ENCODE assay signal across 9 cellular contexts in the genomic region with DNA sequence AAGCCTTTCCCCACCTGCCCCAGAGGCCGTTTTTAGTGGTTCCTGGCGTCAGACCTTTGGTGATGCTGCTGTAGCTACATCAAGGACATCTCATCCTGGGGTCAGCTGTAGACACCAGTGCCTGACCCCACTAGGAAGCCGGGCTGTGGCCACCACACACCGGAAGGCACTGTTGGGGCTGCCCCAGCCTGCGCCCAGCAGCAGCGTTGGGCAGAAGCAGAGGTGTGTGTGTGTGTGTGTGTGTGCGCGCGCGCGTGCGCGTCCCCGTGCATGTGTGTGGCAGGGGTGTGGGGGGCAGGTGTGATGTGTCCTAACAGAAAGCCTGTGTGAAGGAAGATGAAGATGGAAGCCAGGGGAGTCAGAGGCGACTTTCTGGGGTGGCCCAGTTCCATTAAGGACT.
"Had no signal": no experiment of that assay in that cellular context is flagged by ENCODE, and none has a peak within 500 bp of the region (broad histone marks: within the 10 kb centered on the region; RNA-seq: fewer than 3 reads in every experiment).

No MANE protein-coding gene starts in this region.

- H3K4me3 ChIP-seq: GM23248, HAP-1, K562 had no signal

- H3K4me1 ChIP-seq: HAP-1 had no signal

- ATAC-seq: HCT116, HepG2, K562 had no signal

- H3K36me3 ChIP-seq: HAP-1 had no signal

- FAIRE-seq: HepG2, K562 had no signal

- H3K9ac ChIP-seq: GM23248 had no signal

- DNase-seq: GM23248, GOT3, HFFc6, KG1 had no signal

- H3K27ac ChIP-seq: GM23248, HL-60 had no signal

- H3K9me3 ChIP-seq: HAP-1 had no signal

- H2AFZ ChIP-seq: GM23248 had no signal
